Comparison of ENCODE assay signal across 1 cellular context in the genomic region with DNA sequence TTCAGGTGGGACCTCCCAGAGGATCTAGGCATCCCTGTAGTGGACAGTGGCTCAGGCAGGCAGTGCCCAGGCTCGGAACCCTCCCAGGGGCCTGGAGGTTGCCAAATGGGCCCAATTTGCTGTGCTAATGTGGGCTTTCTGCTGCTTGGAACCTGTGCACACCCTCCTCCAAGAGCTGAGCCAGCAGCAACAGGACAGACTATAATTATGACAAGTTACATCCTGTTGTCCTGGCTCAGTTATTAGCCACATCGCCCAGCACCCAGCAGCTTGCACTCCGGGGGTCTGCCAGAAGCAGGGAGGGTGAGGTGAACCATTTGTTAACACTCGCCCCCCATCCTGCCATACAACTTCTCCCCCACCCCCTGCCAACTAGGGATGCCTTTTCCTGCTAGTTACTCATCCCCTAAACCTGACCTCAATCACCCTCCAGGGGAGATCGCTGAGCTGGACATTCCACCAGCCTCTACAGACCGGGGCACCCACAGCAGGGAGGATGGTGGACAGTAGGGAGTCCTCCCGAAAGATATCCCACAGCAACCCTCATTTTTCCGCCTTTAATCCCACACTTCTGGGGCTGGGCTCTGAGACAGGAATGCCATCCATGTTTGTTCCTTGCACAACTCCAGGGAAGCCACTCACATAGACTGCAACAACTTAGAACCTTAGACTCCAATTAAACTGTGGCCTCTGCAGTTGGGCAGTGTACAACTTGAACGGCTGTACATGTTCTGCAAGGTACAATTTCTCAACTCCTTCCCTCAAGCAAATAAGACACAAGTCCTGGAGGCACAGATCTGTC.
TF ChIP-seq lines count a peak whose summit lies in the region.

No MANE protein-coding gene starts in this region.

TF ChIP-seq in IMR-90, 13 proteins besides CTCF, POLR2A, EP300 and RAD21:
- TF ChIP-seq CEBPB (IDR thresholded peaks at IDR 0.05; ENCODE audit: low read depth, low read length) (peak; percentile 1; the same call in 1 of the 2 replicates), MAZ (IDR thresholded peaks at IDR 0.05; ENCODE audit: borderline replicate concordance, low read depth, low read length) (no peak), RCOR1 (IDR thresholded peaks at IDR 0.05; ENCODE audit: insufficient replicate concordance, low read length) (no peak), SMC3 (IDR thresholded peaks at IDR 0.05; ENCODE audit: low read depth, low read length) (no peak), CHD1 (IDR thresholded peaks at IDR 0.05; ENCODE audit: low read depth, low read length) (no peak)
- TF ChIP-seq, protein P1, sequence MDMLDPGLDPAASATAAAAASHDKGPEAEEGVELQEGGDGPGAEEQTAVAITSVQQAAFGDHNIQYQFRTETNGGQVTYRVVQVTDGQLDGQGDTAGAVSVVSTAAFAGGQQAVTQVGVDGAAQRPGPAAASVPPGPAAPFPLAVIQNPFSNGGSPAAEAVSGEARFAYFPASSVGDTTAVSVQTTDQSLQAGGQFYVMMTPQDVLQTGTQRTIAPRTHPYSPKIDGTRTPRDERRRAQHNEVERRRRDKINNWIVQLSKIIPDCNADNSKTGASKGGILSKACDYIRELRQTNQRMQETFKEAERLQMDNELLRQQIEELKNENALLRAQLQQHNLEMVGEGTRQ (IDR thresholded peaks at IDR 0.05; ENCODE audit: low read depth, low read length), result no peak
- TF ChIP-seq, protein P2, sequence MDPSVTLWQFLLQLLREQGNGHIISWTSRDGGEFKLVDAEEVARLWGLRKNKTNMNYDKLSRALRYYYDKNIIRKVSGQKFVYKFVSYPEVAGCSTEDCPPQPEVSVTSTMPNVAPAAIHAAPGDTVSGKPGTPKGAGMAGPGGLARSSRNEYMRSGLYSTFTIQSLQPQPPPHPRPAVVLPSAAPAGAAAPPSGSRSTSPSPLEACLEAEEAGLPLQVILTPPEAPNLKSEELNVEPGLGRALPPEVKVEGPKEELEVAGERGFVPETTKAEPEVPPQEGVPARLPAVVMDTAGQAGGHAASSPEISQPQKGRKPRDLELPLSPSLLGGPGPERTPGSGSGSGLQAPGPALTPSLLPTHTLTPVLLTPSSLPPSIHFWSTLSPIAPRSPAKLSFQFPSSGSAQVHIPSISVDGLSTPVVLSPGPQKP (IDR thresholded peaks at IDR 0.05; ENCODE audit: borderline replicate concordance, low read depth, low read length), result no peak
